1 cellular context compared by ENCODE assay signal in the genomic region with DNA sequence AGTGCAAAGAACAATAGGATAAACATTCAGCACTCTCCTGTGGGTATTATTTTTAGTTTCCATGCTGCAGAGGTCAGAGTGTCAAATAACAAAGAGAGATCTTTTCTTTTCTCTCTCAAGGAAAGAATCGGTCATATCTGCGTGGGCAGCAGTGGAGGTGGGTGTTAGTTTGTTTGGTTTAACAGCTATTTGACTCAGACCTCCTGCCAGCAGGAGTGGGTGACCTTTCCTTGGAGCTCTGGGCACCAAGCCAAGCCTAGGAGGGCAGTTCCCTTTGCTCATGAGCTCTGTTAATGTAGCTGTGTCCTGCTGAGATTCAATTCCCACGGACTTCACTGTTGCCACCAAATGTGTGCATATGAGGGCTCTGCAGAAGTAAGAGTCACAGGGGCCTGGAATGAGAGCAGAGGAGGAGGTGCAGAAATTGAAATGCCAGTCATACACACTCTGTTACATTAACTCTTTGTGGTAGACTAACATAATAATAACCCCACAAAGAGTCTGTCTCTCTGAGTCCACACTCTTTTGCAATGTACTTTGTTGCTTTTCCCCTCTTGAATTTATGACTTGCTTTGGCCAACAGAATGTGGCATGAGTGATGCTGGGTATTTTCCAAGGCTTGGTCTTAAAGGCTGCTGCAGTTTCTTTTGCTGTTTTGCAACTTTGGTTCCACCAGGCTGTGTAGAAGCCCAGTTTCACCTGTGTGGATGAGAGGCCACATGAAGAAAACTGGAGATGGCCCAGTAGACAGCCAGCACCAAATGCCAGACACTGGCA.
TF ChIP-seq lines count a peak whose summit lies in the region.

No MANE protein-coding gene starts in this region.

TF ChIP-seq in HEK293, 187 proteins besides CTCF, POLR2A, EP300 and RAD21 (continued from another document and continues in another):
- TF ChIP-seq, protein P1, sequence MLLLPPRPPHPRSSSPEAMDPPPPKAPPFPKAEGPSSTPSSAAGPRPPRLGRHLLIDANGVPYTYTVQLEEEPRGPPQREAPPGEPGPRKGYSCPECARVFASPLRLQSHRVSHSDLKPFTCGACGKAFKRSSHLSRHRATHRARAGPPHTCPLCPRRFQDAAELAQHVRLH (tag by site-specific recombination; IDR thresholded peaks at IDR 0.05), result no peak
- TF ChIP-seq ZNF23 (tag by site-specific recombination; IDR thresholded peaks at IDR 0.05; ENCODE audit: borderline replicate concordance) (no peak), ZNF138 (tag by site-specific recombination; IDR thresholded peaks at IDR 0.05; ENCODE audit: borderline replicate concordance) (no peak), EGR2 (tag by site-specific recombination; IDR thresholded peaks at IDR 0.05; ENCODE audit: low read depth) (peak; percentile 95), ZNF623 (tag by site-specific recombination; IDR thresholded peaks at IDR 0.05) (no peak), ZNF266 (tag by site-specific recombination; IDR thresholded peaks at IDR 0.05; ENCODE audit: low read depth) (no peak), ZNF843 (tag by site-specific recombination; IDR thresholded peaks at IDR 0.05) (peak; percentile 79), KLF10 (tag by site-specific recombination; IDR thresholded peaks at IDR 0.05) (no peak), ZNF366 (tag by site-specific recombination; conservative IDR thresholded peaks at IDR 0.05) (no peak), GFI1B (tag by site-specific recombination; IDR thresholded peaks at IDR 0.05) (no peak), ZNF701 (tag by site-specific recombination; IDR thresholded peaks at IDR 0.05) (no peak), OSR2 (tag by site-specific recombination; IDR thresholded peaks at IDR 0.05) (peak; percentile 67; the same call in 1 of the 2 replicates), SP2 (tag by site-specific recombination; IDR thresholded peaks at IDR 0.05) (no peak), IKZF3 (tag by site-specific recombination; IDR thresholded peaks at IDR 0.05) (0 out of 2 replicates have a peak, but pooled peaks have one; percentile 23), YY1 (tag by site-specific recombination; IDR thresholded peaks at IDR 0.05) (no peak), ZNF404 (tag by site-specific recombination; IDR thresholded peaks at IDR 0.05) (no peak), ZNF48 (tag by site-specific recombination; IDR thresholded peaks at IDR 0.05) (no peak), FEZF1 (tag by site-specific recombination; IDR thresholded peaks at IDR 0.05) (peak; percentile 86), ZNF488 (tag by site-specific recombination; IDR thresholded peaks at IDR 0.05) (no peak), INSM2 (tag by site-specific recombination; IDR thresholded peaks at IDR 0.05) (no peak), ZNF223 (tag by site-specific recombination; IDR thresholded peaks at IDR 0.05) (no peak), ZNF155 (tag by site-specific recombination; IDR thresholded peaks at IDR 0.05) (no peak), ZNF777 (tag by site-specific recombination; IDR thresholded peaks at IDR 0.05; ENCODE audit: borderline replicate concordance) (no peak), ZFP41 (tag by site-specific recombination; IDR thresholded peaks at IDR 0.05; ENCODE audit: borderline replicate concordance) (no peak), ZNF121 (tag by site-specific recombination; IDR thresholded peaks at IDR 0.05) (no peak), ZNF571 (tag by site-specific recombination; IDR thresholded peaks at IDR 0.05) (no peak), ZNF174 (tag by site-specific recombination; IDR thresholded peaks at IDR 0.05) (no peak), KLF1 (tag by site-specific recombination; IDR thresholded peaks at IDR 0.05) (peak; percentile 47), KLF7 (tag by site-specific recombination; IDR thresholded peaks at IDR 0.05; ENCODE audit: borderline replicate concordance) (no peak), TCF7L2 (IDR thresholded peaks at IDR 0.05; ENCODE audit: borderline replicate concordance, low read depth, low read length) (no peak), ZNF560 (tag by site-specific recombination; IDR thresholded peaks at IDR 0.05; ENCODE audit: borderline replicate concordance) (no peak), ZNF341 (tag by site-specific recombination; IDR thresholded peaks at IDR 0.05; ENCODE audit: low read depth) (peak; percentile 55), KLF17 (tag by site-specific recombination; IDR thresholded peaks at IDR 0.05) (0 out of 2 replicates have a peak, but pooled peaks have one; percentile 36), KLF16 (tag by site-specific recombination; IDR thresholded peaks at IDR 0.05) (0 out of 2 replicates have a peak, but pooled peaks have one; percentile 29), ZNF423 (tag by site-specific recombination; IDR thresholded peaks at IDR 0.05) (peak; percentile 76; the same call in 1 of the 2 replicates), ZFP37 (tag by site-specific recombination; IDR thresholded peaks at IDR 0.05) (no peak), ZNF529 (tag by site-specific recombination; IDR thresholded peaks at IDR 0.05; ENCODE audit: insufficient replicate concordance) (no peak), ZNF664 (tag by site-specific recombination; IDR thresholded peaks at IDR 0.05) (no peak), ZNF473 (tag by site-specific recombination; IDR thresholded peaks at IDR 0.05) (no peak)
- TF ChIP-seq, protein P2, sequence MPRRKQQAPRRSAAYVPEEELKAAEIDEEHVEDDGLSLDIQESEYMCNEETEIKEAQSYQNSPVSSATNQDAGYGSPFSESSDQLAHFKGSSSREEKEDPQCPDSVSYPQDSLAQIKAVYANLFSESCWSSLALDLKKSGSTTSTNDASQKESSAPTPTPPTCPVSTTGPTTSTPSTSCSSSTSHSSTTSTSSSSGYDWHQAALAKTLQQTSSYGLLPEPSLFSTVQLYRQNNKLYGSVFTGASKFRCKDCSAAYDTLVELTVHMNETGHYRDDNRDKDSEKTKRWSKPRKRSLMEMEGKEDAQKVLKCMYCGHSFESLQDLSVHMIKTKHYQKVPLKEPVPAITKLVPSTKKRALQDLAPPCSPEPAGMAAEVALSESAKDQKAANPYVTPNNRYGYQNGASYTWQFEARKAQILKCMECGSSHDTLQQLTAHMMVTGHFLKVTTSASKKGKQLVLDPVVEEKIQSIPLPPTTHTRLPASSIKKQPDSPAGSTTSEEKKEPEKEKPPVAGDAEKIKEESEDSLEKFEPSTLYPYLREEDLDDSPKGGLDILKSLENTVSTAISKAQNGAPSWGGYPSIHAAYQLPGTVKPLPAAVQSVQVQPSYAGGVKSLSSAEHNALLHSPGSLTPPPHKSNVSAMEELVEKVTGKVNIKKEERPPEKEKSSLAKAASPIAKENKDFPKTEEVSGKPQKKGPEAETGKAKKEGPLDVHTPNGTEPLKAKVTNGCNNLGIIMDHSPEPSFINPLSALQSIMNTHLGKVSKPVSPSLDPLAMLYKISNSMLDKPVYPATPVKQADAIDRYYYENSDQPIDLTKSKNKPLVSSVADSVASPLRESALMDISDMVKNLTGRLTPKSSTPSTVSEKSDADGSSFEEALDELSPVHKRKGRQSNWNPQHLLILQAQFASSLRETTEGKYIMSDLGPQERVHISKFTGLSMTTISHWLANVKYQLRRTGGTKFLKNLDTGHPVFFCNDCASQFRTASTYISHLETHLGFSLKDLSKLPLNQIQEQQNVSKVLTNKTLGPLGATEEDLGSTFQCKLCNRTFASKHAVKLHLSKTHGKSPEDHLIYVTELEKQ (tag by site-specific recombination; IDR thresholded peaks at IDR 0.05; ENCODE audit: borderline replicate concordance), result no peak
- TF ChIP-seq, protein P3, sequence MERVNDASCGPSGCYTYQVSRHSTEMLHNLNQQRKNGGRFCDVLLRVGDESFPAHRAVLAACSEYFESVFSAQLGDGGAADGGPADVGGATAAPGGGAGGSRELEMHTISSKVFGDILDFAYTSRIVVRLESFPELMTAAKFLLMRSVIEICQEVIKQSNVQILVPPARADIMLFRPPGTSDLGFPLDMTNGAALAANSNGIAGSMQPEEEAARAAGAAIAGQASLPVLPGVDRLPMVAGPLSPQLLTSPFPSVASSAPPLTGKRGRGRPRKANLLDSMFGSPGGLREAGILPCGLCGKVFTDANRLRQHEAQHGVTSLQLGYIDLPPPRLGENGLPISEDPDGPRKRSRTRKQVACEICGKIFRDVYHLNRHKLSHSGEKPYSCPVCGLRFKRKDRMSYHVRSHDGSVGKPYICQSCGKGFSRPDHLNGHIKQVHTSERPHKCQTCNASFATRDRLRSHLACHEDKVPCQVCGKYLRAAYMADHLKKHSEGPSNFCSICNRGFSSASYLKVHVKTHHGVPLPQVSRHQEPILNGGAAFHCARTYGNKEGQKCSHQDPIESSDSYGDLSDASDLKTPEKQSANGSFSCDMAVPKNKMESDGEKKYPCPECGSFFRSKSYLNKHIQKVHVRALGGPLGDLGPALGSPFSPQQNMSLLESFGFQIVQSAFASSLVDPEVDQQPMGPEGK (tag by site-specific recombination; IDR thresholded peaks at IDR 0.05), result peak; percentile 46; the same call in 1 of the 2 replicates
- TF ChIP-seq, protein P4, sequence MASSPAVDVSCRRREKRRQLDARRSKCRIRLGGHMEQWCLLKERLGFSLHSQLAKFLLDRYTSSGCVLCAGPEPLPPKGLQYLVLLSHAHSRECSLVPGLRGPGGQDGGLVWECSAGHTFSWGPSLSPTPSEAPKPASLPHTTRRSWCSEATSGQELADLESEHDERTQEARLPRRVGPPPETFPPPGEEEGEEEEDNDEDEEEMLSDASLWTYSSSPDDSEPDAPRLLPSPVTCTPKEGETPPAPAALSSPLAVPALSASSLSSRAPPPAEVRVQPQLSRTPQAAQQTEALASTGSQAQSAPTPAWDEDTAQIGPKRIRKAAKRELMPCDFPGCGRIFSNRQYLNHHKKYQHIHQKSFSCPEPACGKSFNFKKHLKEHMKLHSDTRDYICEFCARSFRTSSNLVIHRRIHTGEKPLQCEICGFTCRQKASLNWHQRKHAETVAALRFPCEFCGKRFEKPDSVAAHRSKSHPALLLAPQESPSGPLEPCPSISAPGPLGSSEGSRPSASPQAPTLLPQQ (tag by site-specific recombination; IDR thresholded peaks at IDR 0.05), result no peak
- TF ChIP-seq, protein P5, sequence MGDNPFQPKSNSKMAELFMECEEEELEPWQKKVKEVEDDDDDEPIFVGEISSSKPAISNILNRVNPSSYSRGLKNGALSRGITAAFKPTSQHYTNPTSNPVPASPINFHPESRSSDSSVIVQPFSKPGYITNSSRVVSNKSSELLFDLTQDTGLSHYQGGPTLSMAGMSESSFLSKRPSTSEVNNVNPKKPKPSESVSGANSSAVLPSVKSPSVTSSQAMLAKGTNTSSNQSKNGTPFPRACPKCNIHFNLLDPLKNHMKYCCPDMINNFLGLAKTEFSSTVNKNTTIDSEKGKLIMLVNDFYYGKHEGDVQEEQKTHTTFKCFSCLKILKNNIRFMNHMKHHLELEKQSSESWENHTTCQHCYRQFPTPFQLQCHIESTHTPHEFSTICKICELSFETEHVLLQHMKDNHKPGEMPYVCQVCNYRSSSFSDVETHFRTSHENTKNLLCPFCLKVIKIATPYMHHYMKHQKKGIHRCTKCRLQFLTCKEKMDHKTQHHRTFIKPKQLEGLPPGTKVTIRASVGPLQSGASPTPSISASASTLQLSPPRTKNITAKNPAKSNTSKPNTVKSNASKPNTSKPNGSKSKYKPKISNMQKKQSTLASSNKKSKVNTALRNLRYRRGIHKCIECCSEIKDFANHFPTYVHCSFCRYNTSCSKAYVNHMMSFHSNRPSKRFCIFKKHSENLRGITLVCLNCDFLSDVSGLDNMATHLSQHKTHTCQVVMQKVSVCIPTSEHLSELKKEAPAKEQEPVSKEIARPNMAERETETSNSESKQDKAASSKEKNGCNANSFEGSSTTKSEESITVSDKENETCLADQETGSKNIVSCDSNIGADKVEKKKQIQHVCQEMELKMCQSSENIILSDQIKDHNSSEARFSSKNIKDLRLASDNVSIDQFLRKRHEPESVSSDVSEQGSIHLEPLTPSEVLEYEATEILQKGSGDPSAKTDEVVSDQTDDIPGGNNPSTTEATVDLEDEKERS (tag by site-specific recombination; IDR thresholded peaks at IDR 0.05), result no peak
- TF ChIP-seq, protein P6, sequence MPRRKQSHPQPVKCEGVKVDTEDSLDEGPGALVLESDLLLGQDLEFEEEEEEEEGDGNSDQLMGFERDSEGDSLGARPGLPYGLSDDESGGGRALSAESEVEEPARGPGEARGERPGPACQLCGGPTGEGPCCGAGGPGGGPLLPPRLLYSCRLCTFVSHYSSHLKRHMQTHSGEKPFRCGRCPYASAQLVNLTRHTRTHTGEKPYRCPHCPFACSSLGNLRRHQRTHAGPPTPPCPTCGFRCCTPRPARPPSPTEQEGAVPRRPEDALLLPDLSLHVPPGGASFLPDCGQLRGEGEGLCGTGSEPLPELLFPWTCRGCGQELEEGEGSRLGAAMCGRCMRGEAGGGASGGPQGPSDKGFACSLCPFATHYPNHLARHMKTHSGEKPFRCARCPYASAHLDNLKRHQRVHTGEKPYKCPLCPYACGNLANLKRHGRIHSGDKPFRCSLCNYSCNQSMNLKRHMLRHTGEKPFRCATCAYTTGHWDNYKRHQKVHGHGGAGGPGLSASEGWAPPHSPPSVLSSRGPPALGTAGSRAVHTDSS (tag by site-specific recombination; IDR thresholded peaks at IDR 0.05), result no peak
